15 cellular contexts compared by ENCODE assay signal in the genomic region with DNA sequence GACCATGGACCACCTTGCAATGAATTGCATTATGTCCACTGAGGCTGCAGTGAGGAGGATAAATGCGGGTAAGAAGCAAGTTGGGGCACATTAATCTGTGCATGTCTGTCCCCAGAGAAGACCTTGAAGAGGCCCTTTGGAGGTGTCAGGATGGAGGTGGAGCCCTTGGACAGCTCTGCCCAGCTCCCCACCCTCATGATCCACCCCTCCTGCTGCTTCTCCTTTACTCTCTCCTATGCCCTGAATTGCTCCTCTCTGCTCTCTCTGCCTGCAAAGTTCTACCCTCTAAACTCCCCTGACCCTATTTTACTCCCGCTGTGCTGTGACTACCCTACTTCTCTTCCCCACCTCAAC.
"Had no signal": no experiment of that assay in that cellular context is flagged by ENCODE, and none has a peak within 500 bp of the region (broad histone marks: within the 10 kb centered on the region; RNA-seq: fewer than 3 reads in every experiment).

No MANE protein-coding gene starts in this region.

- H3K4me1 ChIP-seq: uterus had no signal

- ATAC-seq: activated naive CD8-positive, alpha-beta T cell treated with anti-CD3 and anti-CD28 coated beads, Interleukin-2, amount 50 U/mL, for 24 hours; activated T-helper 17 cell treated with anti-CD3 and anti-CD28 coated beads, Interleukin-2, amount 50 U/mL, for 72 hours; stimulated activated naive B cell treated with anti-CD40 and anti-IgM and Interleukin-4, amounts not matched to agents 10 μg/mL and 1 μg/mL and 100 μg/mL, for 72 hours had no signal

- H3K9me3 Mint-ChIP-seq: activated naive CD4-positive, alpha-beta T cell treated with anti-CD3 and anti-CD28 coated beads for 36 hours; activated naive CD8-positive, alpha-beta T cell treated with anti-CD3 and anti-CD28 coated beads, Interleukin-2, amount 50 U/mL, for 24 hours; activated T-helper 17 cell treated with anti-CD3 and anti-CD28 coated beads, Interleukin-2, amount 50 U/mL, for 72 hours; nephron; stimulated activated naive B cell treated with anti-CD40 and anti-IgM and Interleukin-4, amounts not matched to agents 10 μg/mL and 1 μg/mL and 100 μg/mL, for 72 hours had no signal

- DNase-seq: activated CD4-positive, alpha-beta T cell treated with anti-CD3 and anti-CD28 coated beads for 1 hour; activated CD4-positive, alpha-beta T cell treated with anti-CD3 and anti-CD28 coated beads, Interleukin-2, amount 50 U/mL, for 48 hours; activated naive CD4-positive, alpha-beta T cell treated with anti-CD3 and anti-CD28 coated beads for 36 hours; activated naive CD8-positive, alpha-beta T cell treated with anti-CD3 and anti-CD28 coated beads, Interleukin-2, amount 50 U/mL, for 24 hours; glutamatergic neuron; ovary; stimulated activated naive B cell treated with anti-CD40 and anti-IgM and Interleukin-4, amounts not matched to agents 10 μg/mL and 1 μg/mL and 100 μg/mL, for 72 hours; thyroid gland; uterus had no signal

- H3K36me3 ChIP-seq: ascending aorta, cardiac muscle cell, esophagus muscularis mucosa, ovary, thyroid gland, uterus had no signal

- H3K4me1 Mint-ChIP-seq: activated naive CD8-positive, alpha-beta T cell treated with anti-CD3 and anti-CD28 coated beads, Interleukin-2, amount 50 U/mL, for 24 hours; activated T-helper 17 cell treated with anti-CD3 and anti-CD28 coated beads, Interleukin-2, amount 50 U/mL, for 72 hours; stimulated activated naive B cell treated with anti-CD40 and anti-IgM and Interleukin-4, amounts not matched to agents 10 μg/mL and 1 μg/mL and 100 μg/mL, for 72 hours had no signal

- H3K27ac Mint-ChIP-seq: activated naive CD4-positive, alpha-beta T cell treated with anti-CD3 and anti-CD28 coated beads for 36 hours; activated naive CD8-positive, alpha-beta T cell treated with anti-CD3 and anti-CD28 coated beads, Interleukin-2, amount 50 U/mL, for 24 hours; activated T-helper 17 cell treated with anti-CD3 and anti-CD28 coated beads, Interleukin-2, amount 50 U/mL, for 72 hours; stimulated activated naive B cell treated with anti-CD40 and anti-IgM and Interleukin-4, amounts not matched to agents 10 μg/mL and 1 μg/mL and 100 μg/mL, for 72 hours had no signal

- H3K36me3 Mint-ChIP-seq: stimulated activated naive B cell treated with anti-CD40 and anti-IgM and Interleukin-4, amounts not matched to agents 10 μg/mL and 1 μg/mL and 100 μg/mL, for 72 hours had no signal

- H3K27ac ChIP-seq: ascending aorta, cardiac muscle cell, esophagus muscularis mucosa, ovary, thyroid gland, uterus, VCaP had no signal

- H3K4me3 Mint-ChIP-seq: activated naive CD4-positive, alpha-beta T cell treated with anti-CD3 and anti-CD28 coated beads for 36 hours; activated naive CD8-positive, alpha-beta T cell treated with anti-CD3 and anti-CD28 coated beads, Interleukin-2, amount 50 U/mL, for 24 hours; activated T-helper 17 cell treated with anti-CD3 and anti-CD28 coated beads, Interleukin-2, amount 50 U/mL, for 72 hours; nephron; stimulated activated naive B cell treated with anti-CD40 and anti-IgM and Interleukin-4, amounts not matched to agents 10 μg/mL and 1 μg/mL and 100 μg/mL, for 72 hours had no signal

- H3K9me3 ChIP-seq: ascending aorta, esophagus muscularis mucosa, ovary, thyroid gland, uterus had no signal

- H3K27me3 ChIP-seq: ascending aorta, cardiac muscle cell, esophagus muscularis mucosa, ovary, thyroid gland, uterus had no signal

- H3K4me3 ChIP-seq: ascending aorta, cardiac muscle cell, esophagus muscularis mucosa, ovary, thyroid gland, uterus had no signal
